ENCODE assay signal across 8 cellular contexts in the genomic region with DNA sequence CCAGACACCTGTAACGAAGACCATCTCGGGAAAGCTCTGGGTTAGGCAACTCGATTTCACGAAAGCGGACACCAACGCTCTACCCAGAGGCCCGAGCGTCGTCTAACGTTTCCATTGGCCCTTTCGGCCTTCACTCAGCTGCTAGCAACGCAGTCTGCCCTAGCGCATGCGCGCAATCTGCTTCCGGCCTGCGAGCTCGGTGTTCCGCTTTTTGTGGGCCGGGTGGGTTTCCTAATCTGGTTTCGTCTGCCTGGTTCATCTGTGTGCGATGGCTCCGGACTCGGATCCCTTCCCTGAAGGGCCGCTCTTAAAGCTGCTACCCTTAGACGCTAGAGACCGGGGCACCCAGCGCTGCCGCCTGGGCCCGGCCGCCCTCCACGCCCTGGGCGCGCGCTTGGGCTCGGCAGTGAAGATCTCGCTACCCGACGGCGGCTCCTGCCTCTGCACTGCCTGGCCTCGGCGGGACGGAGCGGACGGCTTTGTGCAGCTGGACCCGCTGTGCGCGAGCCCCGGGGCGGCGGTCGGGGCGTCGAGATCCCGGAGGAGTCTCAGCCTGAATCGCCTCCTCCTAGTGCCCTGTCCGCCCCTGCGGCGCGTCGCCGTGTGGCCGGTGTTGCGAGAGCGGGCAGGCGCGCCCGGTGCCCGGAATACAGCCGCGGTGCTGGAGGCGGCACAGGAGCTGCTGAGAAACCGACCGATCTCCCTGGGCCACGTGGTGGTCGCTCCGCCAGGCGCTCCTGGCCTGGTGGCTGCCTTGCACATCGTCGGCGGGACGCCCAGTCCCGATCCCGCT. TPM values are rescaled to one million over a fixed set of nuclear protein-coding genes. Genes with fewer than 3 reads are reported as not detected.
A peak's percentile ranks its signal among the peaks of the same experiment; 100 is the strongest.
DNase-seq lines count a peak whose midpoint lies in the region; ATAC-seq, FAIRE-seq and TF ChIP-seq lines count a peak whose summit lies in the region.

No MANE protein-coding gene starts in this region.

- H3K36me3 ChIP-seq in bronchial epithelial cell (ENCODE audit: control insufficient read depth, insufficient read depth, low read length) (peaks cover 4% of the 10 kb centered on the region), small intestine (ENCODE audit: control insufficient read depth in 2 of 2, insufficient read depth in 2 of 2, low read length in 2 of 2) (peaks cover 0 to 5% of the 10 kb centered on the region in 2 donors)

- 0 to 1% (median 0%) methylated on average over 74 to 84 of the region's 84 CpGs for WGBS in small intestine, 3 donors

- DNase-seq in AG08395 (ENCODE audit: low spot score) (peak; percentile 99), NCI-H2227 (lab: John Stamatoyannopoulos, UW; ENCODE audit: unreplicated experiment) (peak; percentile 97), bronchial epithelial cell (ENCODE audit: low read depth) (peak; percentile 97), iPS-NIHi7 (ENCODE audit: extremely low spot score) (peak; percentile 97), small intestine (peak; percentile 99)

- FAIRE-seq in bronchial epithelial cell (lab: Jason Lieb, UNC) (peak; percentile 64), small intestine (lab: Jason Lieb, UNC) (no peak)

- TF ChIP-seq CTCF in WI38 (IDR thresholded peaks at IDR 0.05; ENCODE audit: low read depth, low read length) (no peak), bronchial epithelial cell (IDR thresholded peaks at IDR 0.05; ENCODE audit: insufficient read depth, low read length, severe bottlenecking) (peak; percentile 6)

- H3K4me1 ChIP-seq in small intestine (ENCODE audit: control insufficient read depth in 2 of 2, insufficient read depth in 1 of 2, low read depth in 1 of 2, low read length in 1 of 2), result peaks cover 6% of the 10 kb centered on the region in 2 donors

- ATAC-seq in GM18909 (IDR thresholded peaks at IDR 0.05; ENCODE audit: poor library complexity, unreplicated experiment), result peak; percentile 88
- ATAC-seq in HG03159 (IDR thresholded peaks at IDR 0.05; ENCODE audit: unreplicated experiment), result peak; percentile 89

- peak overlapping the region; percentile 95 to 97 for H3K27ac ChIP-seq in small intestine (ENCODE audit: low read depth in 1 of 2, low read length in 1 of 2)

- H3K27me3 ChIP-seq in bronchial epithelial cell (ENCODE audit: control insufficient read depth, insufficient read depth, low read length) (no peaks in the 10 kb centered on the region), small intestine (ENCODE audit: control insufficient read depth in 2 of 2, insufficient read depth in 2 of 2, low read length in 2 of 2) (no peaks in the 10 kb centered on the region)

- H3K4me3 ChIP-seq in WI38 (ENCODE audit: low read depth, low read length) (peak overlapping the region; percentile 90), bronchial epithelial cell (ENCODE audit: low read depth, low read length) (peak overlapping the region; percentile 99), small intestine (ENCODE audit: low read depth in 1 of 2, low read length in 2 of 2) (peak overlapping the region; percentile 91 to 98)

- no peaks in the 10 kb centered on the region for H3K9me3 ChIP-seq in small intestine (ENCODE audit: control insufficient read depth, low read depth)

RNA-seq across cellular contexts. Expression of a gene that starts 24.0 kb away (rescaled TPM):
- 1.0 and 1.3 TPM in 2 replicates for total RNA-seq in bronchial epithelial cell
- 100 to 1,000 TPM in 2 of 3 donors, 10 to 100 TPM in 1; 50.3 to 545 (median 155) TPM for polyA plus RNA-seq in small intestine

Comparison
In these comparisons a context has a peak if more than half of its experiments do, and no peak if none do; other contexts are left out.
1. Peak in every context shown above with its lines: DNase-seq, ATAC-seq, H3K4me3 ChIP-seq and H3K27ac ChIP-seq.